In genomic region chr1:161227196-161227871, GRCh38 we compare ENCODE assay signal across 8 cellular contexts. TPM values are rescaled to one million over a fixed set of nuclear protein-coding genes. Genes with fewer than 3 reads are reported as not detected.
DNase-seq lines count a peak whose midpoint lies in the region; ATAC-seq and TF ChIP-seq lines count a peak whose summit lies in the region.

No MANE protein-coding gene starts in this region.

- in situ Hi-C loops in ACHN (cut with HindIII; ENCODE audit: low pct_ligation_motif_present, low pct_unique_long_range_greater_than_20kb, low sequenced_read_pairs), result loop anchor here (10.0 kb wide), 1 partner anchor 147 kb away; no protein-coding TSS in a partner anchor

- 13 to 59% methylated on average over 2 to 11 of the region's 11 CpGs for WGBS in endodermal cell (ENCODE audit: insufficient coverage in 1 of 2, insufficient read length in 1 of 2), 2 experiments

- H3K27ac ChIP-seq in HUES48 (ENCODE audit: low read depth, low read length) (peak overlapping the region; percentile 1), endodermal cell (ENCODE audit: low read depth, low read length) (no peak overlapping the region)

- peaks cover 12% of the 10 kb centered on the region for H3K36me3 Mint-ChIP-seq in endodermal cell (ENCODE audit: low read depth)
- peaks cover 4% of the 10 kb centered on the region for H3K36me3 Mint-ChIP-seq in mesothelial cell of epicardium

- no peaks in the 10 kb centered on the region for H3K27me3 ChIP-seq in HUES48 (ENCODE audit: control insufficient read depth, insufficient read depth, low read length)
- H3K27me3 ChIP-seq in endodermal cell (ENCODE audit: control insufficient read depth, insufficient read depth, low read length, poor library complexity, severe bottlenecking), result no peaks in the 10 kb centered on the region

- H3K9me3 ChIP-seq in HUES48 (ENCODE audit: control insufficient read depth, insufficient read depth, low read length), result no peaks in the 10 kb centered on the region
- H3K9me3 ChIP-seq in endodermal cell (ENCODE audit: control insufficient read depth, low read length), result no peaks in the 10 kb centered on the region

- TF ChIP-seq CTCF in endodermal cell (conservative IDR thresholded peaks at IDR 0.05) (peak; percentile 94), mesothelial cell of epicardium (IDR thresholded peaks at IDR 0.05; ENCODE audit: unreplicated experiment) (peak; percentile 97)

- H3K4me1 ChIP-seq in HUES48 (ENCODE audit: control insufficient read depth, insufficient read depth, low read length) (peaks cover 15% of the 10 kb centered on the region), endodermal cell (ENCODE audit: control insufficient read depth, insufficient read depth, low read length) (peaks cover 14% of the 10 kb centered on the region)

- H3K4me3 ChIP-seq in HUES48 (ENCODE audit: low read depth, low read length), result peak overlapping the region; percentile 86
- peak overlapping the region; percentile 96 for H3K4me3 ChIP-seq in endodermal cell (ENCODE audit: low read length)

- H3K36me3 ChIP-seq in HUES48 (ENCODE audit: control insufficient read depth, insufficient read depth, low read length), result peaks cover 25% of the 10 kb centered on the region
- peaks cover 14% of the 10 kb centered on the region for H3K36me3 ChIP-seq in endodermal cell (ENCODE audit: control insufficient read depth, insufficient read depth, low read length)

- peaks cover 39% of the 10 kb centered on the region for H3K4me1 Mint-ChIP-seq in endodermal cell
- H3K4me1 Mint-ChIP-seq in mesothelial cell of epicardium, result peaks cover 20% of the 10 kb centered on the region

- no peaks in the 10 kb centered on the region for H3K9me3 Mint-ChIP-seq in endodermal cell
- H3K9me3 Mint-ChIP-seq in mesothelial cell of epicardium, result no peaks in the 10 kb centered on the region

- ATAC-seq in GM18873 (IDR thresholded peaks at IDR 0.05; ENCODE audit: low FRiP score, unreplicated experiment), result peak; percentile 37

- DNase-seq in ACHN (peak; percentile 76), NOMO-1 (lab: John Stamatoyannopoulos, UW; ENCODE audit: unreplicated experiment in 2 of 2) (peak; percentile 73 to 84), endodermal cell (peak; percentile 92), mesothelial cell of epicardium (ENCODE audit: low spot score in 2 of 2, unreplicated experiment in 2 of 2) (peak; percentile 78 to 89)
- DNase-seq in activated CD8-positive, alpha-beta memory T cell treated with anti-CD3 and anti-CD28 coated beads for 4 hours (ENCODE audit: low read depth in 2 of 2), result peak; percentile 78 to 79
- peak; percentile 78 for DNase-seq in stimulated activated CD8-positive, alpha-beta memory T cell treated with anti-CD3 and anti-CD28 coated beads, Interleukin-12 subunit alpha, Interleukin-12 subunit beta, amount 100 ng/mL, for 24 hours (ENCODE audit: extremely low read depth)

- no peak overlapping the region for H3K9ac ChIP-seq in HUES48 (ENCODE audit: low read depth, low read length)
- H3K9ac ChIP-seq in endodermal cell (ENCODE audit: extremely low read depth, low read length, poor library complexity, severe bottlenecking), result no peak overlapping the region

- peak overlapping the region; percentile 94 for H3K27ac Mint-ChIP-seq in endodermal cell
- no peak overlapping the region for H3K27ac Mint-ChIP-seq in mesothelial cell of epicardium

- H3K4me3 Mint-ChIP-seq in endodermal cell, result peak overlapping the region; percentile 85
- H3K4me3 Mint-ChIP-seq in mesothelial cell of epicardium, result peak overlapping the region; percentile 99

- H3K27me3 Mint-ChIP-seq in endodermal cell (ENCODE audit: insufficient read depth) (no peaks in the 10 kb centered on the region), mesothelial cell of epicardium (ENCODE audit: low read depth) (no peaks in the 10 kb centered on the region)

RNA-seq across cellular contexts. Expression of gene TOMM40L, which starts 1.5 kb away (rescaled TPM):
- 10 to 100 TPM in 1 of 2 donors, 1 to 10 TPM in 1; 9.0 to 11.6 TPM for total RNA-seq in endodermal cell
- polyA plus RNA-seq in endodermal cell (2013, experiment 1 of 2), result 9.8 TPM
- 10.6 TPM for polyA plus RNA-seq in endodermal cell (2013, experiment 2 of 2)
- 8.5 to 9.3 TPM (median 9.3 TPM) in 3 replicates for total RNA-seq in mesothelial cell of epicardium

RNA-seq across cellular contexts. Expression of gene APOA2, which starts 3.9 kb away (rescaled TPM):
- total RNA-seq in endodermal cell (100 to 1,000 TPM; 268 to 396 TPM), mesothelial cell of epicardium (not detected in 3 replicates)
- polyA plus RNA-seq in endodermal cell (2013, experiment 1 of 2), result 149 TPM
- polyA plus RNA-seq in endodermal cell (2013, experiment 2 of 2), result 136 TPM

RNA-seq across cellular contexts. Expression of gene NR1I3, which starts 10.7 kb away (rescaled TPM):
- total RNA-seq in endodermal cell, result not detected
- polyA plus RNA-seq in endodermal cell (2013, experiment 1 of 2), result not detected
- polyA plus RNA-seq in endodermal cell (2013, experiment 2 of 2), result not detected
- total RNA-seq in mesothelial cell of epicardium, result not detected in 3 replicates

RNA-seq across cellular contexts. Expression of gene FCER1G, which starts 12.2 kb away (rescaled TPM):
- total RNA-seq in endodermal cell (under 1 TPM; 0.68 to 0.69 TPM), mesothelial cell of epicardium (0.40 to 1.8 TPM (median 1.3 TPM) in 3 replicates)
- not detected for polyA plus RNA-seq in endodermal cell (2013, experiment 1 of 2)
- polyA plus RNA-seq in endodermal cell (2013, experiment 2 of 2), result not detected

RNA-seq across cellular contexts. Expression of gene NDUFS2, which starts 25.2 kb away (rescaled TPM):
- total RNA-seq in endodermal cell, result 10 to 100 TPM; 83.5 to 100.0 TPM
- 130 TPM for polyA plus RNA-seq in endodermal cell (2013, experiment 1 of 2)
- 112 TPM for polyA plus RNA-seq in endodermal cell (2013, experiment 2 of 2)
- 70.1 to 72.0 TPM (median 70.8 TPM) in 3 replicates for total RNA-seq in mesothelial cell of epicardium

Comparison
In these comparisons a context has a peak if more than half of its experiments do, and no peak if none do; other contexts are left out.
1. RNA of gene APOA2, which starts 3.9 kb away (total RNA-seq): 268 to 396 TPM in endodermal cell; not detected in mesothelial cell of epicardium; every median in the first group is over 100 times any median in the second.
2. Peak in every context shown above with its lines, with median percentiles within 50 percentile points of each other: DNase-seq.